ENCODE assay signal across 17 cellular contexts in genomic region chr12:27551172-27551840, GRCh38. TPM values are rescaled to one million over a fixed set of nuclear protein-coding genes. Genes with fewer than 3 reads are reported as not detected.
A peak's percentile ranks its signal among the peaks of the same experiment; 100 is the strongest.
DNase-seq lines count a peak whose midpoint lies in the region; TF ChIP-seq lines count a peak whose summit lies in the region.
"Had no signal": no experiment of that assay in that cellular context is flagged by ENCODE, and none has a peak within 500 bp of the region (broad histone marks: within the 10 kb centered on the region; RNA-seq: fewer than 3 reads in every experiment).

No MANE protein-coding gene starts in this region.

- H3K4me1 ChIP-seq in mammary epithelial cell (ENCODE audit: insufficient read depth, low read length), result peaks cover 84% of the 10 kb centered on the region
- H3K4me1 ChIP-seq in left ventricle myocardium inferior, result peaks cover 99% of the 10 kb centered on the region
- H3K4me1 ChIP-seq in rectal smooth muscle tissue (ENCODE audit: control insufficient read depth, insufficient read depth, low read length), result peaks cover 33% of the 10 kb centered on the region
- H3K4me1 ChIP-seq in urinary bladder (ENCODE audit: insufficient read depth), result peaks cover 16% of the 10 kb centered on the region

- no peaks in the 10 kb centered on the region for H3K27me3 ChIP-seq in mammary epithelial cell (ENCODE audit: insufficient read depth, low read length)
- no peaks in the 10 kb centered on the region for H3K27me3 ChIP-seq in left ventricle myocardium inferior (ENCODE audit: low read depth)
- H3K27me3 ChIP-seq in rectal smooth muscle tissue (ENCODE audit: control insufficient read depth, insufficient read depth, low read length), result no peaks in the 10 kb centered on the region

- no peaks in the 10 kb centered on the region for H4K20me1 ChIP-seq in mammary epithelial cell (ENCODE audit: insufficient read depth, low read length)

- in situ Hi-C loops in mammary epithelial cell (cut with MboI; ENCODE audit: low sequenced_read_pairs in 2 of 2), result loop anchor here in 1 of 2 donors (5.0 kb wide), 1 partner anchor 41 kb away; no protein-coding TSS in a partner anchor

- TF ChIP-seq CTCF in mammary epithelial cell (conservative IDR thresholded peaks at IDR 0.05 in 1 of 2, IDR thresholded peaks at IDR 0.05 in 1 of 2; ENCODE audit: extremely low read depth in 1 of 2, insufficient read depth in 1 of 2, low read depth in 1 of 2, low read length in 2 of 2) (no peak), left ventricle myocardium inferior (IDR thresholded peaks at IDR 0.05; ENCODE audit: borderline replicate concordance) (no peak)

- H3K36me3 ChIP-seq in mammary epithelial cell (ENCODE audit: insufficient read depth, low read length), result no peaks in the 10 kb centered on the region
- no peaks in the 10 kb centered on the region for H3K36me3 ChIP-seq in left ventricle myocardium inferior
- no peaks in the 10 kb centered on the region for H3K36me3 ChIP-seq in rectal smooth muscle tissue (ENCODE audit: control insufficient read depth, insufficient read depth, low read length)
- H3K36me3 ChIP-seq in urinary bladder (ENCODE audit: insufficient read depth), result no peaks in the 10 kb centered on the region
- H3K36me3 ChIP-seq: HAP-1, WERI-Rb-1 had no signal

- peaks cover 90% of the 10 kb centered on the region for H3K79me2 ChIP-seq in mammary epithelial cell (ENCODE audit: insufficient read depth, low read length)

- DNase-seq in mammary epithelial cell (no peak), left ventricle myocardium inferior (no peak), NOMO-1 treated with dmso at 0.1 percent for 144 hours (lab: John Stamatoyannopoulos, UW; ENCODE audit: unreplicated experiment) (no peak), islet precursor cell (no peak), LoVo (ENCODE audit: low spot score) (no peak)
- DNase-seq: activated naive CD4-positive, alpha-beta T cell treated with Interleukin-2 at 50 U/mL for 16 hours; KBM-7; kidney glomerular epithelial cell; NCI-H1417 treated with DMSO at 0.1 percent for 48 hours; NCI-H446 treated with DMSO at 0.1 percent for 48 hours; nephron progenitor cell; stimulated activated naive CD4-positive, alpha-beta T cell treated with Interleukin-2 at 50 U/mL for 16 hours; SW 1271; WERI-Rb-1 had no signal

- BruUV-seq in mammary epithelial cell (replicated peaks; lab: Mats Ljungman, UMichigan), result no TSS peak

- no peak overlapping the region for H2AFZ ChIP-seq in mammary epithelial cell (ENCODE audit: low read depth, low read length)

- dilution Hi-C loops in mammary epithelial cell (cut with HindIII; ENCODE audit: low sequenced_read_pairs), result no loop called here

- CTCF ChIA-PET in mammary epithelial cell (lab: Charles Lee; ENCODE audit: low non-redundant PET), result no interaction called here

- H3K27ac ChIP-seq in mammary epithelial cell (ENCODE audit: insufficient read depth, low read depth, low read length), result peak overlapping the region; percentile 95
- peak overlapping the region; percentile 95 for H3K27ac ChIP-seq in left ventricle myocardium inferior (replicated peaks)
- H3K27ac ChIP-seq in rectal smooth muscle tissue (ENCODE audit: low read depth, low read length), result peak overlapping the region; percentile 7
- peak overlapping the region; percentile 79 for H3K27ac ChIP-seq in urinary bladder (ENCODE audit: low read depth)
- H3K27ac ChIP-seq: WERI-Rb-1 had no signal

- 88% methylated on average over 9 of the region's 9 CpGs for WGBS in mammary epithelial cell (ENCODE audit: low coverage, missing lambda C conversion rate)
- 50% methylated on average over 9 of the region's 9 CpGs for WGBS in urinary bladder

- H3K9ac ChIP-seq in mammary epithelial cell (ENCODE audit: insufficient read depth, low read length), result no peak overlapping the region
- no peak overlapping the region for H3K9ac ChIP-seq in rectal smooth muscle tissue (ENCODE audit: low read length)

- H3K9me3 ChIP-seq in mammary epithelial cell (replicated peaks; ENCODE audit: insufficient read depth, low read length), result no peaks in the 10 kb centered on the region
- H3K9me3 ChIP-seq in left ventricle myocardium inferior (replicated peaks), result no peaks in the 10 kb centered on the region
- H3K9me3 ChIP-seq: HAP-1 had no signal

- peak overlapping the region; percentile 49 for H3K4me2 ChIP-seq in mammary epithelial cell (ENCODE audit: insufficient read depth, low read depth, low read length)

- intact Hi-C loops in mammary epithelial cell (cut with micrococcal nuclease) (no loop called here), left ventricle myocardium inferior (cut with micrococcal nuclease) (no loop called here)

- H3K4me3 ChIP-seq in mammary epithelial cell (replicated peaks in 1 of 3; ENCODE audit: insufficient read depth in 1 of 3, low read depth in 2 of 3, low read length in 3 of 3), result no peak overlapping the region
- peak overlapping the region; percentile 35 for H3K4me3 ChIP-seq in left ventricle myocardium inferior
- H3K4me3 ChIP-seq in rectal smooth muscle tissue (ENCODE audit: low read length), result no peak overlapping the region
- H3K4me3 ChIP-seq in urinary bladder (ENCODE audit: low read depth, low read length), result no peak overlapping the region
- H3K4me3 ChIP-seq: HAP-1 had no signal

RNA-seq across cellular contexts. Expression of gene PPFIBP1, which starts 27.3 kb away (rescaled TPM):
- total RNA-seq in mammary epithelial cell (100 to 1,000 TPM; 114 to 136 TPM), left ventricle myocardium inferior (258 TPM), urinary bladder (119 TPM)
- polyA plus RNA-seq in mammary epithelial cell (41.2 TPM), urinary bladder (38.4 TPM)
- 266 TPM for polyA minus RNA-seq in mammary epithelial cell

Comparison
In these comparisons a context has a peak if more than half of its experiments do, and no peak if none do; other contexts are left out.
1. H3K27ac ChIP-seq: peak in every context shown above with its lines; median percentile 95 in mammary epithelial cell; 95 in left ventricle myocardium inferior; 79 in urinary bladder; 7 in rectal smooth muscle tissue.